9 cellular contexts compared by ENCODE assay signal in the genomic region with DNA sequence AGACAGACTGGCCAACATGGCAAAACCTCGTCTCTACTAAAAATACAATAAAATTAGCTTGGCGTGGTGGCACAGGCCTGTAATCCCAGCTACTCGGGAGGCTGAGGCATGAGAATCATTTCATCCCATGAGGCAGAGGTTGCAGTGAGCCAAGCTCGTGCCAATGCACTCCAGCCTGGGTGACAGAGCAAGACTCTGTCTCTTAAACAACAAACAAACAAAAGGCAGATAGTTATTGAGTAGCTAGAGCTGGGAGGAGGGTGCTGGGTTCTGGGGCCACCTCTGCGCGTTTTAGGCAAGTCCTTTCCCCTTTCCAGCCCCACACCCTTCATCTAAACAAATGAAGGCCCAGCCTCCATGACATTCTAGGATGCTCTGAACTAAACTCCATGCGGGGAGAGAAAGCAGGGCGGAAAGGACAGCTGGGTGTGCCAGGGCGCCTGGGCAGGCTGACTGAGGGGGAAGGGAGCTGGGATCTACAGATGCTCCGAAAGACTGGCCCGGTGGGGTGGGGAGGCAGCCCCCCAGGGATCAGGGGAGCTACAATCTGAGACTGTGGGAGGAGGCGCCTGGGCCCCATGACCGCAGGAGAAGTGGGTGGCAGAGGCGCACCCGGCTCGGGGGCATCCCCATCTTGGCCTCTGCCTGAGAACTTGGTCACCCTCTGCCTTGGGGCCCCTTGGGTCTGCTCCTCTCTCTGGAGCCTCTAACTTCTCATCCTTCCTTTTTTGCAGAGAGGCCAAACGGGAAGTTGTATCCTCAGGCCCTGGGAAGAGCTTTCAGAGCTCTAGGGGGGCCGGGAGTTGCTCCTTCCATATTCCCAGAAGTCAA. TPM values are rescaled to one million over a fixed set of nuclear protein-coding genes. Genes with fewer than 3 reads are reported as not detected.
DNase-seq lines count a peak whose midpoint lies in the region; ATAC-seq and TF ChIP-seq lines count a peak whose summit lies in the region.
"Had no signal": no experiment of that assay in that cellular context is flagged by ENCODE, and none has a peak within 500 bp of the region (broad histone marks: within the 10 kb centered on the region; RNA-seq: fewer than 3 reads in every experiment).

No MANE protein-coding gene starts in this region.

- no peak overlapping the region for H3K4me3 ChIP-seq in GM23338
- peak overlapping the region in 3 of 4 donors; percentile 21 to 51 (median 30) for H3K4me3 ChIP-seq in esophagus squamous epithelium

- peak overlapping the region; percentile 72 for H2AFZ ChIP-seq in GM23338

- H3K36me3 ChIP-seq in GM23338 (ENCODE audit: insufficient read depth) (no peaks in the 10 kb centered on the region), esophagus squamous epithelium (no peaks in the 10 kb centered on the region)

- H4K20me1 ChIP-seq in GM23338 (replicated peaks; ENCODE audit: insufficient read depth) = no peaks in the 10 kb centered on the region

- H3K4me1 Mint-ChIP-seq in GM23338 = no peaks in the 10 kb centered on the region

- no peak overlapping the region for H3K27ac ChIP-seq in GM23338 (ENCODE audit: low read depth)
- H3K27ac ChIP-seq in esophagus squamous epithelium = peak overlapping the region in 3 of 4 donors; percentile 10 to 57 (median 54)
- H3K27ac ChIP-seq: VCaP had no signal

- no peak for TF ChIP-seq POLR2A in esophagus squamous epithelium (IDR thresholded peaks at IDR 0.05)

- DNase-seq in GM23338 (ENCODE audit: low spot score) (no peak), esophagus squamous epithelium (lab: John Stamatoyannopoulos, UW) (no peak), T1000 (lab: John Stamatoyannopoulos, UW) (no peak)
- DNase-seq in activated CD4-positive, alpha-beta T cell treated with anti-CD3 and anti-CD28 coated beads for 48 hours = peak; percentile 78
- peak; percentile 74 for DNase-seq in stimulated activated CD8-positive, alpha-beta memory T cell treated with anti-CD3 and anti-CD28 coated beads, Interleukin-4, amount 100 ng/mL, for 24 hours (ENCODE audit: low read depth)

- WGBS in esophagus squamous epithelium, 2 donors = 59 to 64% methylated on average over 11 of the region's 18 CpGs

- peak; percentile 24 for ATAC-seq in GM23338
- no peak for ATAC-seq in HG02884 (IDR thresholded peaks at IDR 0.05; ENCODE audit: unreplicated experiment)
- no peak for ATAC-seq in HG02938 (IDR thresholded peaks at IDR 0.05; ENCODE audit: unreplicated experiment)
- ATAC-seq in GM21447 (IDR thresholded peaks at IDR 0.05; ENCODE audit: unreplicated experiment) = no peak

- H3K27me3 Mint-ChIP-seq in GM23338 (ENCODE audit: insufficient read depth, low read depth, poor library complexity) = peaks cover 3% of the 10 kb centered on the region

- intact Hi-C loops in esophagus squamous epithelium (cut with DNase I) = no loop called here

- no peaks in the 10 kb centered on the region for H3K9me3 Mint-ChIP-seq in GM23338

- H3K27me3 ChIP-seq in GM23338 (ENCODE audit: insufficient read depth) (peaks cover 13% of the 10 kb centered on the region; the same call in 1 of the 2 replicates), esophagus squamous epithelium (peaks cover 0 to 36% (median 4%) of the 10 kb centered on the region in 4 donors)

- H3F3A ChIP-seq in GM23338 (replicated peaks; ENCODE audit: low read depth) = 0 out of 2 replicates have a peak, but pooled peaks cover 3% of the 10 kb centered on the region

- H3K27ac Mint-ChIP-seq in GM23338 = no peak overlapping the region

- H3K9me3 ChIP-seq in esophagus squamous epithelium = no peaks in the 10 kb centered on the region

- no peak overlapping the region for H3K4me2 ChIP-seq in GM23338

- H3K9me2 ChIP-seq in GM23338 (ENCODE audit: insufficient read depth) = no peaks in the 10 kb centered on the region

- no peak for TF ChIP-seq CTCF in GM23338 (conservative IDR thresholded peaks at IDR 0.05; ENCODE audit: low read depth in 2 of 2)
- TF ChIP-seq CTCF in esophagus squamous epithelium (IDR thresholded peaks at IDR 0.05) = no peak

- H3K4me3 Mint-ChIP-seq in GM23338 = no peak overlapping the region

- no peaks in the 10 kb centered on the region for H3K36me3 Mint-ChIP-seq in GM23338 (ENCODE audit: low read depth)

- H3K79me2 ChIP-seq in GM23338 (replicated peaks; ENCODE audit: insufficient read depth) = no peaks in the 10 kb centered on the region

- H3K4me1 ChIP-seq in GM23338 (ENCODE audit: insufficient read depth) (no peaks in the 10 kb centered on the region; the same call in 1 of the 2 replicates), esophagus squamous epithelium (peaks cover 0 to 4% (median 3%) of the 10 kb centered on the region in 3 donors)

TF ChIP-seq in GM23338, 12 proteins besides CTCF, POLR2A, EP300 and RAD21:
- TF ChIP-seq, protein P1, sequence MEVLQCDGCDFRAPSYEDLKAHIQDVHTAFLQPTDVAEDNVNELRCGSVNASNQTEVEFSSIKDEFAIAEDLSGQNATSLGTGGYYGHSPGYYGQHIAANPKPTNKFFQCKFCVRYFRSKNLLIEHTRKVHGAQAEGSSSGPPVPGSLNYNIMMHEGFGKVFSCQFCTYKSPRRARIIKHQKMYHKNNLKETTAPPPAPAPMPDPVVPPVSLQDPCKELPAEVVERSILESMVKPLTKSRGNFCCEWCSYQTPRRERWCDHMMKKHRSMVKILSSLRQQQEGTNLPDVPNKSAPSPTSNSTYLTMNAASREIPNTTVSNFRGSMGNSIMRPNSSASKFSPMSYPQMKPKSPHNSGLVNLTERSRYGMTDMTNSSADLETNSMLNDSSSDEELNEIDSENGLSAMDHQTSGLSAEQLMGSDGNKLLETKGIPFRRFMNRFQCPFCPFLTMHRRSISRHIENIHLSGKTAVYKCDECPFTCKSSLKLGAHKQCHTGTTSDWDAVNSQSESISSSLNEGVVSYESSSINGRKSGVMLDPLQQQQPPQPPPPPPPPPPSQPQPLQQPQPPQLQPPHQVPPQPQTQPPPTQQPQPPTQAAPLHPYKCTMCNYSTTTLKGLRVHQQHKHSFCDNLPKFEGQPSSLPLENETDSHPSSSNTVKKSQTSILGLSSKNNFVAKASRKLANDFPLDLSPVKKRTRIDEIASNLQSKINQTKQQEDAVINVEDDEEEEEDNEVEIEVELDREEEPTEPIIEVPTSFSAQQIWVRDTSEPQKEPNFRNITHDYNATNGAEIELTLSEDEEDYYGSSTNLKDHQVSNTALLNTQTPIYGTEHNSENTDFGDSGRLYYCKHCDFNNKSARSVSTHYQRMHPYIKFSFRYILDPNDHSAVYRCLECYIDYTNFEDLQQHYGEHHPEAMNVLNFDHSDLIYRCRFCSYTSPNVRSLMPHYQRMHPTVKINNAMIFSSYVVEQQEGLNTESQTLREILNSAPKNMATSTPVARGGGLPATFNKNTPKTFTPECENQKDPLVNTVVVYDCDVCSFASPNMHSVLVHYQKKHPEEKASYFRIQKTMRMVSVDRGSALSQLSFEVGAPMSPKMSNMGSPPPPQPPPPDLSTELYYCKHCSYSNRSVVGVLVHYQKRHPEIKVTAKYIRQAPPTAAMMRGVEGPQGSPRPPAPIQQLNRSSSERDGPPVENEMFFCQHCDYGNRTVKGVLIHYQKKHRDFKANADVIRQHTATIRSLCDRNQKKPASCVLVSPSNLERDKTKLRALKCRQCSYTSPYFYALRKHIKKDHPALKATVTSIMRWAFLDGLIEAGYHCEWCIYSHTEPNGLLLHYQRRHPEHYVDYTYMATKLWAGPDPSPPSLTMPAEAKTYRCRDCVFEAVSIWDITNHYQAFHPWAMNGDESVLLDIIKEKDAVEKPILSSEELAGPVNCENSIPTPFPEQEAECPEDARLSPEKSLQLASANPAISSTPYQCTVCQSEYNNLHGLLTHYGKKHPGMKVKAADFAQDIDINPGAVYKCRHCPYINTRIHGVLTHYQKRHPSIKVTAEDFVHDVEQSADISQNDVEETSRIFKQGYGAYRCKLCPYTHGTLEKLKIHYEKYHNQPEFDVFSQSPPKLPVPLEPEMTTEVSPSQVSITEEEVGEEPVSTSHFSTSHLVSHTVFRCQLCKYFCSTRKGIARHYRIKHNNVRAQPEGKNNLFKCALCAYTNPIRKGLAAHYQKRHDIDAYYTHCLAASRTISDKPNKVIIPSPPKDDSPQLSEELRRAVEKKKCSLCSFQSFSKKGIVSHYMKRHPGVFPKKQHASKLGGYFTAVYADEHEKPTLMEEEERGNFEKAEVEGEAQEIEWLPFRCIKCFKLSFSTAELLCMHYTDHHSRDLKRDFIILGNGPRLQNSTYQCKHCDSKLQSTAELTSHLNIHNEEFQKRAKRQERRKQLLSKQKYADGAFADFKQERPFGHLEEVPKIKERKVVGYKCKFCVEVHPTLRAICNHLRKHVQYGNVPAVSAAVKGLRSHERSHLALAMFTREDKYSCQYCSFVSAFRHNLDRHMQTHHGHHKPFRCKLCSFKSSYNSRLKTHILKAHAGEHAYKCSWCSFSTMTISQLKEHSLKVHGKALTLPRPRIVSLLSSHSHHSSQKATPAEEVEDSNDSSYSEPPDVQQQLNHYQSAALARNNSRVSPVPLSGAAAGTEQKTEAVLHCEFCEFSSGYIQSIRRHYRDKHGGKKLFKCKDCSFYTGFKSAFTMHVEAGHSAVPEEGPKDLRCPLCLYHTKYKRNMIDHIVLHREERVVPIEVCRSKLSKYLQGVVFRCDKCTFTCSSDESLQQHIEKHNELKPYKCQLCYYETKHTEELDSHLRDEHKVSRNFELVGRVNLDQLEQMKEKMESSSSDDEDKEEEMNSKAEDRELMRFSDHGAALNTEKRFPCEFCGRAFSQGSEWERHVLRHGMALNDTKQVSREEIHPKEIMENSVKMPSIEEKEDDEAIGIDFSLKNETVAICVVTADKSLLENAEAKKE (CRISPR knock-in tag; IDR thresholded peaks at IDR 0.05) = no peak
- TF ChIP-seq POLR2AphosphoS5 (IDR thresholded peaks at IDR 0.05; ENCODE audit: low read depth) (no peak), EZH2phosphoT487 (IDR thresholded peaks at IDR 0.05; ENCODE audit: unreplicated experiment) (no peak), NANOG (IDR thresholded peaks at IDR 0.05; ENCODE audit: borderline replicate concordance) (no peak), EZH2 (IDR thresholded peaks at IDR 0.05; ENCODE audit: low read depth, unreplicated experiment) (no peak), CREB1 (CRISPR knock-in tag; IDR thresholded peaks at IDR 0.05; ENCODE audit: low read depth) (no peak)
TF ChIP-seq in GM23338: peak in this region for 0.

RNA-seq across cellular contexts. Expression of gene ITGAL, which starts 0.9 kb away (rescaled TPM):
- total RNA-seq in GM23338 (2014; rRNA removed; shearing (Covaris generic)) = 0.07 TPM in 1 of 2 replicates, not detected in the other
- 0.05 and 0.43 TPM in 2 replicates for polyA plus RNA-seq in GM23338 (2016; fragmentation: Nextera tagmentation; extraction: Ambion mirVana)
- 1 to 10 TPM; 1.3 to 4.4 (median 2.4) TPM for total RNA-seq in esophagus squamous epithelium

RNA-seq across cellular contexts. Expression of gene SEPHS2, which starts 27.8 kb away (rescaled TPM):
- total RNA-seq in GM23338 (2014; rRNA removed; shearing (Covaris generic)) = 35.2 and 43.0 TPM in 2 replicates
- 27.3 and 29.7 TPM in 2 replicates for polyA plus RNA-seq in GM23338 (2016; fragmentation: Nextera tagmentation; extraction: Ambion mirVana)
- total RNA-seq in esophagus squamous epithelium = 10 to 100 TPM; 17.7 to 23.5 (median 19.7) TPM

RNA-seq across cellular contexts. Expression of gene DCTPP1, which starts 43.6 kb away (rescaled TPM):
- 46.1 and 54.1 TPM in 2 replicates for total RNA-seq in GM23338 (2014; rRNA removed; shearing (Covaris generic))
- 51.7 and 58.3 TPM in 2 replicates for polyA plus RNA-seq in GM23338 (2016; fragmentation: Nextera tagmentation; extraction: Ambion mirVana)
- 10 to 100 TPM in 3 of 4 donors, 1 to 10 TPM in 1; 7.4 to 28.6 (median 22.7) TPM for total RNA-seq in esophagus squamous epithelium

RNA-seq across cellular contexts. Expression of gene ZNF768, which starts 52.9 kb away (rescaled TPM):
- total RNA-seq in GM23338 (2014; rRNA removed; shearing (Covaris generic)) = 34.6 and 43.0 TPM in 2 replicates
- polyA plus RNA-seq in GM23338 (2016; fragmentation: Nextera tagmentation; extraction: Ambion mirVana) = 8.3 and 8.5 TPM in 2 replicates
- total RNA-seq in esophagus squamous epithelium = 10 to 100 TPM; 13.6 to 24.5 (median 20.6) TPM

Comparison
In these comparisons a context has a peak if more than half of its experiments do, and no peak if none do; other contexts are left out.
1. DNase-seq: peak in activated CD4-positive, alpha-beta T cell treated with anti-CD3 and anti-CD28 coated beads for 48 hours (single experiment) and stimulated activated CD8-positive, alpha-beta memory T cell treated with anti-CD3 and anti-CD28 coated beads, Interleukin-4, amount 100 ng/mL, for 24 hours (single experiment); none in GM23338 (single experiment), esophagus squamous epithelium (single experiment) and T1000 (single experiment).